ENCODE assay signal across 8 cellular contexts in the genomic region with DNA sequence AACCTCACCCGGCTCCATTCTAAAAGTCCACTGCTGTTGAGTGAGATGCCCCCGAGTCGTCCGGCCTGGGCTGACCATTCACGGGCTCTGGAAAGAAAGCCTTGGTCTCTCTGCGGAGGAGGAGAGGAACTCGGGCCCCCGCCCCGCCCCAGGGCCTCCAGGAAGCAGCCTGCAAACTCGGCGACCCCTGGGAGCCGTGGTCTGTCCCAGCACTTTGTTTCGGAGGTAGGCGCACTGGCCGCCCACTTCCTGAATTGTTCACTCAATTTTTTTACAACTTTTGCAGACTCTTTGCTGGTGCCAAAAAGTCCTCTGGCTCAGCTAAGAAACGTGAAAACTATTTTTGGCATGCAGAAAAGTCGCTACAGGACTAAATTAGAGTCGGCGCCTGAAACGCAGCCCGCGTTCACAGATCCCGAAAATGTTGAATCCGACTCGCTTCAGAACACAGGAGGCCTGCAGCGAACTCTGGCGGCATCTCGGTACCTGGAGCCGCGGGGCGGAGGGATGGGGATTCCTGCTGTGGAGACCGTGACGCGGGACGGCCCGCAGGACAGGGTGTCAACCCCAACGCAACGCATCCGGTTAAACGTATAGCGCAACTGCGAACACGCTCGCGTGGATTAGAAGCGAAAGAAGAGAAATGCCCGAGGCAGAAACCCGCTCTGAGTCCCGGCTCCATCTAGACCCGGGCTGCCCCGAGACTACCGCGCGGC. TPM values are rescaled to one million over a fixed set of nuclear protein-coding genes. Genes with fewer than 3 reads are reported as not detected.
DNase-seq lines count a peak whose midpoint lies in the region; ATAC-seq and TF ChIP-seq lines count a peak whose summit lies in the region.

No MANE protein-coding gene starts in this region.

- peak overlapping the region; percentile 53 to 81 (median 71) for H3K4me3 Mint-ChIP-seq in IgD-negative memory B cell

- peak; percentile 84 for DNase-seq in AG08395 (ENCODE audit: low spot score)
- DNase-seq in ascending aorta (ENCODE audit: low spot score in 2 of 2): peak; percentile 67 to 95
- peak; percentile 77 to 94 (median 92) for DNase-seq in right cardiac atrium
- peak; percentile 93 to 95 for DNase-seq in trophoblast cell
- DNase-seq in DMS53 treated with DMSO at 0.1 percent for 48 hours (lab: John Stamatoyannopoulos, UW; ENCODE audit: unreplicated experiment): no peak

- H4K12ac ChIP-seq in trophoblast cell (ENCODE audit: low read depth, low read length): peak overlapping the region; percentile 21

- peaks cover 0 to 5% (median 1%) of the 10 kb centered on the region in 3 donors for H3K9me3 Mint-ChIP-seq in IgD-negative memory B cell

- H3K14ac ChIP-seq in trophoblast cell (ENCODE audit: low read length): peak overlapping the region; percentile 45

- H2AFZ ChIP-seq in trophoblast cell (ENCODE audit: insufficient read depth, low read length, poor library complexity): peak overlapping the region; percentile 8

- peak overlapping the region; percentile 84 for H2BK120ac ChIP-seq in trophoblast cell (ENCODE audit: insufficient read depth, low read length, poor library complexity)

- no peaks in the 10 kb centered on the region for H3K27me3 ChIP-seq in ascending aorta
- no peaks in the 10 kb centered on the region for H3K27me3 ChIP-seq in right cardiac atrium (ENCODE audit: control insufficient read depth, insufficient read depth)
- H3K27me3 ChIP-seq in trophoblast cell (ENCODE audit: insufficient read depth, low read length): no peaks in the 10 kb centered on the region

- H3K36me3 ChIP-seq in ascending aorta (no peaks in the 10 kb centered on the region), trophoblast cell (ENCODE audit: control insufficient read depth in 1 of 2, insufficient read depth in 2 of 2, low read length in 2 of 2) (peaks cover 8 to 10% of the 10 kb centered on the region in 2 experiments)

- peak overlapping the region; percentile 25 for H4K8ac ChIP-seq in trophoblast cell (ENCODE audit: low read depth, low read length)

- H3K4me1 Mint-ChIP-seq in IgD-negative memory B cell: peaks cover 0 to 7% (median 4%) of the 10 kb centered on the region in 3 donors

- no peak overlapping the region for H3K27ac Mint-ChIP-seq in IgD-negative memory B cell

- intact Hi-C loops in ascending aorta (cut with DNase I) (loop anchor here (1.0 to 5.0 kb wide), 3 partner anchors 13 to 90 kb away; no protein-coding TSS in a partner anchor), right cardiac atrium (cut with DNase I) (loop anchor here in 2 of 4 donors (5.0 kb wide), 2 partner anchors 36 to 151 kb away; no protein-coding TSS in a partner anchor)

- peak overlapping the region; percentile 80 for H3K9ac ChIP-seq in trophoblast cell (ENCODE audit: low read length)

- peak overlapping the region; percentile 26 for H3K18ac ChIP-seq in trophoblast cell (ENCODE audit: low read length)

- H3K23ac ChIP-seq in trophoblast cell (ENCODE audit: low read length): no peak overlapping the region

- H2BK5ac ChIP-seq in trophoblast cell (ENCODE audit: low read depth, low read length, poor library complexity): peak overlapping the region; percentile 93

- 5% methylated on average over 54 of the region's 54 CpGs for WGBS in right cardiac atrium
- no CpG with 5 or more reads among the region's 54 CpGs for WGBS in trophoblast cell (ENCODE audit: extremely low coverage, insufficient coverage, insufficient read length)

- H3K79me2 ChIP-seq in trophoblast cell (ENCODE audit: control insufficient read depth, insufficient read depth, low read length, poor library complexity): peaks cover 25% of the 10 kb centered on the region

- peaks cover 29% of the 10 kb centered on the region for H3K79me1 ChIP-seq in trophoblast cell (ENCODE audit: low read length)

- no peaks in the 10 kb centered on the region for H3K9me3 ChIP-seq in ascending aorta
- H3K9me3 ChIP-seq in right cardiac atrium (ENCODE audit: control insufficient read depth, low read length): no peaks in the 10 kb centered on the region
- H3K9me3 ChIP-seq in trophoblast cell (ENCODE audit: insufficient read depth, low read depth, low read length): peaks cover 13% of the 10 kb centered on the region

- ATAC-seq in right cardiac atrium: peak; percentile 64 to 72
- ATAC-seq in HG03139 (IDR thresholded peaks at IDR 0.05; ENCODE audit: unreplicated experiment): no peak
- no peak for ATAC-seq in HG02763 (IDR thresholded peaks at IDR 0.05; ENCODE audit: unreplicated experiment)

- H3K27ac ChIP-seq in ascending aorta (peak overlapping the region; percentile 99 to 100), right cardiac atrium (ENCODE audit: low read length) (peak overlapping the region; percentile 92), trophoblast cell (ENCODE audit: low read depth, low read length) (peak overlapping the region; percentile 96)

- H2BK12ac ChIP-seq in trophoblast cell (ENCODE audit: low read length): no peak overlapping the region

- H3K36me3 Mint-ChIP-seq in IgD-negative memory B cell: no peaks in the 10 kb centered on the region

- TF ChIP-seq CTCF in ascending aorta (IDR thresholded peaks at IDR 0.05): peak; percentile 42 to 73 (median 54)

- H2AK5ac ChIP-seq in trophoblast cell (ENCODE audit: low read length): no peak overlapping the region

- peak overlapping the region; percentile 97 for H4K91ac ChIP-seq in trophoblast cell (ENCODE audit: low read depth, low read length)

- H3K4me3 ChIP-seq in ascending aorta (peak overlapping the region; percentile 80 to 92), right cardiac atrium (ENCODE audit: low read length) (peak overlapping the region; percentile 91), trophoblast cell (ENCODE audit: low read depth, low read length) (peak overlapping the region; percentile 78)

- H3K4me2 ChIP-seq in trophoblast cell (ENCODE audit: low read length): peak overlapping the region; percentile 91

- H3K27me3 Mint-ChIP-seq in IgD-negative memory B cell: peaks cover 34% of the 10 kb centered on the region

- H3K4ac ChIP-seq in trophoblast cell (ENCODE audit: low read depth, low read length): peak overlapping the region; percentile 60

- H3K4me1 ChIP-seq in ascending aorta (peaks cover 4 to 30% of the 10 kb centered on the region in 2 donors), right cardiac atrium (ENCODE audit: control insufficient read depth, insufficient read depth, low read length) (peaks cover 7% of the 10 kb centered on the region), trophoblast cell (ENCODE audit: control insufficient read depth in 1 of 2, insufficient read depth in 2 of 2, low read length in 2 of 2) (peaks cover 27 to 32% of the 10 kb centered on the region in 2 experiments)

RNA-seq across cellular contexts. Expression of gene PXDN, which starts 1.5 kb away (rescaled TPM):
- polyA plus RNA-seq in IgD-negative memory B cell: 0.16 TPM
- total RNA-seq in ascending aorta: 188 TPM
- 10 to 100 TPM; 13.7 to 40.7 (median 22.2) TPM for total RNA-seq in right cardiac atrium
- 7.6 TPM for polyA plus RNA-seq in right cardiac atrium
- polyA plus RNA-seq in trophoblast cell (2013): 194 and 203 TPM in 2 replicates

Comparison
In these comparisons a context has a peak if more than half of its experiments do, and no peak if none do; other contexts are left out.
1. ATAC-seq: peak in right cardiac atrium (2 of 2); none in HG03139 (single experiment) and HG02763 (single experiment).
2. Peak in every context shown above with its lines, with median percentiles within 50 percentile points of each other: H3K27ac ChIP-seq and H3K4me3 ChIP-seq.